ENCODE assay signal across 9 cellular contexts in the genomic region with DNA sequence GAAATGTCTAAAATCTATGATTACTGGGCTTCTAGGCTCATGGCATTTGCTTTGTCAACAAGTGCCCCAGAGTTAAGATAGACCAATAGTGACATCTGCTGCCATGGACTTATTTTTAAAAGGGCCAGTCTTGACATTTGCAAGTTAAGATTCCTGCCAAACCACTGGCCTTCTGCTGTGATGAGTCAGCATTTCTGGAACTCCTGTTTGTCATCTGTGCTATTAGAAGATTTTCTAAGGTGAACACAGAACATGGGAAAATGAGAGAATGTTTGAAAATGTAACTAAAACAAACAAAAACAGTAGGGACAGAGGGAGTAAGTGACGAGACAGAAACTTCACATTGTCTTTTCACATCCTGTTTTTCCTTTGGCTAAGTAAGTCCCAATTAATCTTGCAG.
DNase-seq lines count a peak whose midpoint lies in the region; ATAC-seq, FAIRE-seq and TF ChIP-seq lines count a peak whose summit lies in the region.
"Had no signal": no experiment of that assay in that cellular context is flagged by ENCODE, and none has a peak within 500 bp of the region (broad histone marks: within the 10 kb centered on the region; RNA-seq: fewer than 3 reads in every experiment).

No MANE protein-coding gene starts in this region.

- CTCF ChIA-PET in activated CD4-positive, alpha-beta memory T cell treated with anti-CD3 and anti-CD28 coated beads, Interleukin-2, amount 10 ng/mL, durations not matched to agents 7 days and 5 days (lab: Charles Lee), result no interaction called here

- H3K27me3 Mint-ChIP-seq in activated CD4-positive, alpha-beta memory T cell treated with anti-CD3 and anti-CD28 coated beads, Interleukin-2, amount 10 ng/mL, durations not matched to agents 7 days and 5 days, result no peaks in the 10 kb centered on the region

- no peak for TF ChIP-seq CTCF in pancreas (IDR thresholded peaks at IDR 0.05)

- peaks cover 4 to 13% (median 5%) of the 10 kb centered on the region in 3 donors for H3K4me1 ChIP-seq in pancreas
- H3K4me1 ChIP-seq: parathyroid adenoma had no signal

- no peaks in the 10 kb centered on the region for H3K27me3 ChIP-seq in pancreas

- FAIRE-seq in pancreas (lab: Jason Lieb, UNC), result peak; percentile 78

- H3K4me3 Mint-ChIP-seq in activated CD4-positive, alpha-beta memory T cell treated with anti-CD3 and anti-CD28 coated beads, Interleukin-2, amount 10 ng/mL, durations not matched to agents 7 days and 5 days, result no peak overlapping the region

- no peak overlapping the region for H3K4me3 ChIP-seq in pancreas

- H3K36me3 ChIP-seq in pancreas, result no peaks in the 10 kb centered on the region

- POLR2A ChIA-PET in activated CD4-positive, alpha-beta memory T cell treated with anti-CD3 and anti-CD28 coated beads, Interleukin-2, amount 10 ng/mL, durations not matched to agents 7 days and 5 days (lab: Charles Lee), result no interaction called here

- peaks cover 6% of the 10 kb centered on the region for H3K4me1 Mint-ChIP-seq in activated CD4-positive, alpha-beta memory T cell treated with anti-CD3 and anti-CD28 coated beads, Interleukin-2, amount 10 ng/mL, durations not matched to agents 7 days and 5 days

- peak; percentile 6 for DNase-seq in CD1c-positive myeloid dendritic cell (ENCODE audit: extremely low spot score)
- peak; percentile 38 for DNase-seq in SW480 (ENCODE audit: low spot score)
- peak; percentile 98 for DNase-seq in fibroblast of peridontal ligament (ENCODE audit: extremely low read depth)
- DNase-seq in pancreas, result peak in 3 of 6 donors; percentile 35 to 42 (median 39)
- no peak for DNase-seq in OCI-M2 (lab: John Stamatoyannopoulos, UW; ENCODE audit: unreplicated experiment)
- DNase-seq in activated CD4-positive, alpha-beta memory T cell treated with anti-CD3 and anti-CD28 coated beads, Interleukin-2, amount 10 ng/mL, durations not matched to agents 7 days and 5 days, result no peak

- no peak overlapping the region for H3K27ac Mint-ChIP-seq in activated CD4-positive, alpha-beta memory T cell treated with anti-CD3 and anti-CD28 coated beads, Interleukin-2, amount 10 ng/mL, durations not matched to agents 7 days and 5 days

- peak overlapping the region in 1 of 4 donors; percentile 42 for H3K27ac ChIP-seq in pancreas
- H3K27ac ChIP-seq: parathyroid adenoma had no signal

- no peaks in the 10 kb centered on the region for H3K9me3 Mint-ChIP-seq in activated CD4-positive, alpha-beta memory T cell treated with anti-CD3 and anti-CD28 coated beads, Interleukin-2, amount 10 ng/mL, durations not matched to agents 7 days and 5 days

- peak; percentile 66 for ATAC-seq in GM18861 (IDR thresholded peaks at IDR 0.05; ENCODE audit: unreplicated experiment)
- ATAC-seq in HG03103 (IDR thresholded peaks at IDR 0.05; ENCODE audit: low read depth, unreplicated experiment), result peak; percentile 76
- ATAC-seq in pancreas, result peak; percentile 89 to 92 (median 90)

- no peaks in the 10 kb centered on the region for H3K36me3 Mint-ChIP-seq in activated CD4-positive, alpha-beta memory T cell treated with anti-CD3 and anti-CD28 coated beads, Interleukin-2, amount 10 ng/mL, durations not matched to agents 7 days and 5 days (ENCODE audit: low read depth)

- H3K9me3 ChIP-seq in pancreas, result no peaks in the 10 kb centered on the region

- WGBS in pancreas, 2 donors, result 4 to 10% methylated on average over 1 of the region's 1 CpG

- intact Hi-C loops in pancreas (cut with DNase I), result no loop called here

Comparison
In these comparisons a context has a peak if more than half of its experiments do, and no peak if none do; other contexts are left out.
1. DNase-seq: peak in CD1c-positive myeloid dendritic cell (single experiment), SW480 (single experiment) and fibroblast of peridontal ligament (single experiment); none in OCI-M2 (single experiment) and activated CD4-positive, alpha-beta memory T cell treated with anti-CD3 and anti-CD28 coated beads, Interleukin-2, amount 10 ng/mL, durations not matched to agents 7 days and 5 days (single experiment).
2. Peak in every context shown above with its lines, with median percentiles within 50 percentile points of each other: ATAC-seq.